In genomic region chr2:102798181-102798580, GRCh38 we compare ENCODE assay signal across 27 cellular contexts. TPM values are rescaled to one million over a fixed set of nuclear protein-coding genes. Genes with fewer than 3 reads are reported as not detected.
DNase-seq lines count a peak whose midpoint lies in the region; ATAC-seq, FAIRE-seq and TF ChIP-seq lines count a peak whose summit lies in the region.
"Had no signal": no experiment of that assay in that cellular context is flagged by ENCODE, and none has a peak within 500 bp of the region (broad histone marks: within the 10 kb centered on the region; RNA-seq: fewer than 3 reads in every experiment).

No MANE protein-coding gene starts in this region.

- peaks cover 0 to 9% (median 0%) of the 10 kb centered on the region in 4 donors for H3K9me3 ChIP-seq in right lobe of liver
- peaks cover 34% of the 10 kb centered on the region for H3K9me3 ChIP-seq in HepG2 (ENCODE audit: low read length)
- no peaks in the 10 kb centered on the region for H3K9me3 ChIP-seq in osteoblast (ENCODE audit: low read depth, low read length)
- H3K9me3 ChIP-seq in psoas muscle = peaks cover 4% of the 10 kb centered on the region
- H3K9me3 ChIP-seq: BE2C had no signal

- peak overlapping the region in 2 of 3 donors; percentile 64 to 66 for H3K27ac ChIP-seq in right lobe of liver
- H3K27ac ChIP-seq in HepG2 (ENCODE audit: extremely low read length, insufficient read depth, low read length) = no peak overlapping the region
- no peak overlapping the region for H3K27ac ChIP-seq in osteoblast (ENCODE audit: low read depth, low read length)
- peak overlapping the region; percentile 12 for H3K27ac ChIP-seq in psoas muscle
- H3K27ac ChIP-seq: BLaER1 had no signal

- intact Hi-C loops in right lobe of liver (cut with DNase I) (no loop called here), HepG2 (cut with micrococcal nuclease; ENCODE audit: unreplicated experiment) (no loop called here), psoas muscle (cut with DNase I) (no loop called here)

- no peaks in the 10 kb centered on the region for H3K27me3 ChIP-seq in right lobe of liver
- H3K27me3 ChIP-seq in HepG2 (ENCODE audit: control insufficient read depth in 1 of 2, insufficient read depth in 2 of 2, low read length in 2 of 2) = no peaks in the 10 kb centered on the region
- H3K27me3 ChIP-seq in osteoblast (ENCODE audit: insufficient read depth, low read length) = no peaks in the 10 kb centered on the region
- no peaks in the 10 kb centered on the region for H3K27me3 ChIP-seq in psoas muscle (ENCODE audit: insufficient read depth in 3 of 3, low read length in 2 of 3)
- H3K27me3 ChIP-seq: BE2C, BLaER1 had no signal

- H3K4me1 ChIP-seq in right lobe of liver = peaks cover 0 to 38% (median 16%) of the 10 kb centered on the region in 4 donors
- peaks cover 38% of the 10 kb centered on the region for H3K4me1 ChIP-seq in HepG2 (ENCODE audit: insufficient read depth, low read length)
- no peaks in the 10 kb centered on the region for H3K4me1 ChIP-seq in osteoblast (ENCODE audit: insufficient read depth, low read length)
- peaks cover 36% of the 10 kb centered on the region for H3K4me1 ChIP-seq in psoas muscle
- H3K4me1 ChIP-seq: BE2C had no signal

- BruUV-seq in HepG2 (replicated peaks; lab: Mats Ljungman, UMichigan) = no TSS peak

- no peaks in the 10 kb centered on the region for H3K79me2 ChIP-seq in HepG2 (ENCODE audit: insufficient read depth, low read length)
- no peaks in the 10 kb centered on the region for H3K79me2 ChIP-seq in osteoblast (ENCODE audit: insufficient read depth, low read length)

- no peak for FAIRE-seq in HepG2 (lab: Jason Lieb, UNC)
- FAIRE-seq: A204.1, GM12878, GM12892, GM18507 had no signal

- no peak for TF ChIP-seq RAD21 in HepG2 (CRISPR knock-in tag; IDR thresholded peaks at IDR 0.05)

- DNase-seq in right lobe of liver (no peak), HepG2 (ENCODE audit: low spot score) (no peak), osteoblast (ENCODE audit: insufficient read length, low spot score, missing footprints) (peak; percentile 68), psoas muscle (no peak), NCI-H82 (lab: John Stamatoyannopoulos, UW) (no peak)
- DNase-seq: 8988T; ACHN; BE2C; C1 segment of cervical spinal cord; CD4-positive, alpha-beta memory T cell; CD4-positive, CD25-positive, alpha-beta regulatory T cell; CD8-positive, alpha-beta memory T cell; COR-L47; DMS 273 treated with DMSO at 0.1 percent for 48 hours; DMS153; DMS53; DMS79; DND-41; EL; GDM1 had no signal

- POLR2A ChIA-PET in HepG2 (lab: Yijun Ruan, JAX) = no interaction called here

- TF ChIP-seq POLR2A in right lobe of liver (IDR thresholded peaks at IDR 0.05) (no peak), HepG2 (IDR thresholded peaks at IDR 0.05; ENCODE audit: insufficient read depth in 1 of 2, low read depth in 2 of 2, low read length in 2 of 2) (no peak)

- CTCF ChIA-PET in HepG2 (lab: Yijun Ruan, JAX; ENCODE audit: low intra/inter-chr PET ratio, low total read pairs) = no interaction called here

- 96% methylated on average over 2 of the region's 2 CpGs for WGBS in right lobe of liver (ENCODE audit: insufficient coverage, low coverage, low lambda C conversion rate, missing lambda C conversion rate)
- 96% methylated on average over 2 of the region's 2 CpGs for WGBS in HepG2 (ENCODE audit: low lambda C conversion rate)
- 97 to 100% (median 98%) methylated on average over 2 of the region's 2 CpGs for WGBS in psoas muscle, 3 donors

- H3K4me2 ChIP-seq in HepG2 (ENCODE audit: low read depth, low read length) (no peak overlapping the region), osteoblast (ENCODE audit: insufficient read depth, low read length) (no peak overlapping the region)
- H3K4me2 ChIP-seq: BLaER1 had no signal

- no peak overlapping the region for H3K9ac ChIP-seq in HepG2 (ENCODE audit: insufficient read depth, low read depth, low read length)
- H3K9ac ChIP-seq: BLaER1 had no signal

- no peaks in the 10 kb centered on the region for H4K20me1 ChIP-seq in HepG2 (ENCODE audit: insufficient read depth, low read length)
- no peaks in the 10 kb centered on the region for H4K20me1 ChIP-seq in osteoblast (ENCODE audit: insufficient read depth, low read length)
- H4K20me1 ChIP-seq: BLaER1 had no signal

- in situ Hi-C loops in HepG2 (cut with HindIII; ENCODE audit: extremely low pct_ligation_motif_present, low pct_unique_long_range_greater_than_20kb) = no loop called here

- TF ChIP-seq CTCF in right lobe of liver (IDR thresholded peaks at IDR 0.05) = no peak
- TF ChIP-seq CTCF in HepG2 (CRISPR knock-in tag; IDR thresholded peaks at IDR 0.05) = no peak
- TF ChIP-seq CTCF in osteoblast (IDR thresholded peaks at IDR 0.05; ENCODE audit: extremely low read depth, low read depth, low read length) = no peak
- TF ChIP-seq CTCF in psoas muscle (IDR thresholded peaks at IDR 0.05) = no peak

- ATAC-seq in right lobe of liver (no peak), HepG2 (no peak), psoas muscle (no peak), HG02884 (IDR thresholded peaks at IDR 0.05; ENCODE audit: unreplicated experiment) (no peak), HG02759 (IDR thresholded peaks at IDR 0.05; ENCODE audit: unreplicated experiment) (no peak)
- ATAC-seq: GM12878 had no signal

- H3K4me3 ChIP-seq in right lobe of liver (no peak overlapping the region), HepG2 (replicated peaks in 1 of 3; ENCODE audit: insufficient read depth in 1 of 3, low read depth in 2 of 3, low read length in 3 of 3) (no peak overlapping the region), osteoblast (ENCODE audit: insufficient read depth, low read length) (no peak overlapping the region), psoas muscle (no peak overlapping the region)
- H3K4me3 ChIP-seq: BLaER1, GM12878 had no signal

- H2AFZ ChIP-seq in HepG2 (ENCODE audit: low read length) = no peak overlapping the region
- H2AFZ ChIP-seq in osteoblast (ENCODE audit: low read length) = no peak overlapping the region

- TF ChIP-seq EP300 in HepG2 (IDR thresholded peaks at IDR 0.05; ENCODE audit: low read depth in 2 of 2, low read length in 2 of 2) (no peak), HepG2 (CRISPR knock-in tag; IDR thresholded peaks at IDR 0.05; ENCODE audit: borderline replicate concordance) (no peak)

- no peaks in the 10 kb centered on the region for H3K36me3 ChIP-seq in right lobe of liver
- H3K36me3 ChIP-seq in HepG2 (replicated peaks in 1 of 2; ENCODE audit: control insufficient read depth in 1 of 2, insufficient read depth in 2 of 2, low read length in 2 of 2) = peaks cover 3 to 19% of the 10 kb centered on the region in 2 experiments; a peak in 4 of 5 replicates
- H3K36me3 ChIP-seq in osteoblast (ENCODE audit: insufficient read depth, low read length) = no peaks in the 10 kb centered on the region
- H3K36me3 ChIP-seq in psoas muscle (ENCODE audit: insufficient read depth in 1 of 2, low read depth in 1 of 2) = peaks cover 0 to 23% of the 10 kb centered on the region in 2 donors
- H3K36me3 ChIP-seq: BE2C had no signal

TF ChIP-seq in HepG2, 621 proteins besides CTCF, POLR2A, EP300 and RAD21 (continues in another document):
- no peak for TF ChIP-seq THAP7 (CRISPR knock-in tag; IDR thresholded peaks at IDR 0.05)
- no peak for TF ChIP-seq ZNF546 (CRISPR knock-in tag; conservative IDR thresholded peaks at IDR 0.05)
- TF ChIP-seq NFRKB (IDR thresholded peaks at IDR 0.05) = no peak
- no peak for TF ChIP-seq ZFY (CRISPR knock-in tag; IDR thresholded peaks at IDR 0.05)
- no peak for TF ChIP-seq ZNF329 (CRISPR knock-in tag; IDR thresholded peaks at IDR 0.05; ENCODE audit: low read depth)
- TF ChIP-seq IRF1 (CRISPR knock-in tag; IDR thresholded peaks at IDR 0.05; ENCODE audit: low read depth) = no peak
- TF ChIP-seq ZNF788 (CRISPR knock-in tag; IDR thresholded peaks at IDR 0.05; ENCODE audit: borderline replicate concordance) = no peak

RNA-seq across cellular contexts. Expression of gene TMEM182, which starts 36.4 kb away (rescaled TPM):
- total RNA-seq in right lobe of liver = 1 to 10 TPM; 1.2 to 5.9 (median 2.3) TPM
- total RNA-seq in HepG2 (2016; rRNA removed; fragmentation: Illumina TruSeq; extraction: Trizol) = 8.9 and 10.6 TPM in 2 replicates
- total RNA-seq in HepG2 (2016; cell fraction: cytosol; rRNA removed; fragmentation: Illumina TruSeq; extraction: Trizol; ENCODE audit: low read depth) = 2.9 and 3.2 TPM in 2 replicates
- 8.4 and 10.0 TPM in 2 replicates for total RNA-seq in HepG2 (2016; cell fraction: insoluble cytoplasmic fraction; rRNA removed; fragmentation: Illumina TruSeq; extraction: Trizol)
- total RNA-seq in HepG2 (2016; cell fraction: membrane; rRNA removed; fragmentation: Illumina TruSeq; extraction: Trizol) = 4.3 and 6.3 TPM in 2 replicates
- total RNA-seq in HepG2 (2016; cell fraction: nucleus; rRNA removed; fragmentation: Illumina TruSeq; extraction: Trizol) = 7.5 and 8.7 TPM in 2 replicates
- 8.0 and 8.7 TPM in 2 replicates for polyA plus RNA-seq in HepG2 (2011; rRNA removed)
- polyA plus RNA-seq in HepG2 (2011; cell fraction: cytosol; rRNA removed) = 3.8 and 5.8 TPM in 2 replicates
- polyA plus RNA-seq in HepG2 (2011; cell fraction: nucleus; rRNA removed) = 2.6 and 3.6 TPM in 2 replicates
- 11.2 and 15.6 TPM in 2 replicates for polyA plus RNA-seq in HepG2 (2012)
- 2.3 and 2.5 TPM in 2 replicates for polyA plus RNA-seq in HepG2 (2016; cell fraction: cytosol; fragmentation: Illumina TruSeq; extraction: Trizol; ENCODE audit: low read depth)
- 10.1 and 11.3 TPM in 2 replicates for polyA plus RNA-seq in HepG2 (2016; cell fraction: insoluble cytoplasmic fraction; fragmentation: Illumina TruSeq; extraction: Trizol; ENCODE audit: low read depth)
- polyA plus RNA-seq in HepG2 (2016; cell fraction: membrane; fragmentation: Illumina TruSeq; extraction: Trizol; ENCODE audit: low read depth) = 5.0 and 5.8 TPM in 2 replicates
- polyA plus RNA-seq in HepG2 (2016; cell fraction: nucleus; fragmentation: Illumina TruSeq; extraction: Trizol; ENCODE audit: insufficient read depth, low read depth) = 5.8 and 8.3 TPM in 2 replicates
- polyA minus RNA-seq in HepG2 (2011; rRNA and poly(A)+ RNA removed; ENCODE audit: low replicate concordance) = 4.8 and 13.3 TPM in 2 replicates
- 2.5 and 6.1 TPM in 2 replicates for polyA minus RNA-seq in HepG2 (2011; cell fraction: cytosol; rRNA and poly(A)+ RNA removed)
- 26.4 and 30.3 TPM in 2 replicates for polyA minus RNA-seq in HepG2 (2011; cell fraction: nucleus; rRNA and poly(A)+ RNA removed)
- total RNA-seq in osteoblast = 1.4 and 2.7 TPM in 2 replicates
- total RNA-seq in psoas muscle = 100 to 1,000 TPM in 1 of 4 donors, 10 to 100 TPM in 3; 25.8 to 100 (median 33.6) TPM
- polyA plus RNA-seq in psoas muscle = 10 to 100 TPM in 1 of 3 donors, 1 to 10 TPM in 2; 3.3 to 16.8 (median 8.9) TPM

Comparison
In these comparisons a context has a peak if more than half of its experiments do, and no peak if none do; other contexts are left out.
1. H3K27ac ChIP-seq: peak in right lobe of liver (2 of 3) and psoas muscle (single experiment); none in HepG2 (single experiment) and osteoblast (single experiment).